ENCODE assay signal across 8 cellular contexts in the genomic region with DNA sequence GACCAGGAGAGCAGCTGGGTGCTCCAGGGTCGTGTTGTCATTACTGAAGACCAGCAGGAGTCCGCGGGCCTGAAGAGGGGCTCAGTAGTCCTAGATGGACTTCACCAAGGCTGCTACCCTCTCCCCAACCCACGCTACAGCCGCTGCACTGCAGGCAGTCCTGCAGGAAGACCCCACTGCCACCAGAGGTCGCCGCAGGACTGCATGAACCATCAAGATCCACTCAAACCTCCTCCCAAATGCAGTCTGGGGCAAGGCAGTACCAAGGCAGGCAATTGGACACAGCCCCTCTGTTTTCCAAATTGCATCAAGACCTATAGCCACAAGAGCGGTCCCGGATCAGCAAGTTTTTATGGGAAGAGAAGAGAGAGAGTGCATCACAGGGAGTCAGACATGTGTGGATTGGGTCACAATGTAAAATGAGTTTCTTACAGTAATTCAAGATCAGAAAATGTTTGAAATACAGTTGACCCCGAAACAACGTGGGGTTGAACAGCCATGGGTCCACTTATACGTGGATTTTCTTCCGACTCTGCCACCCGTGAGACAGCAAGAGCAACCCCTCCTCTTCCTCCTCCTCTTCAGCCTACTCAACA.
DNase-seq lines count a peak whose midpoint lies in the region; ATAC-seq and TF ChIP-seq lines count a peak whose summit lies in the region.

No MANE protein-coding gene starts in this region.

- no peak overlapping the region for H3K27ac ChIP-seq in caudate nucleus (ENCODE audit: low read depth, low read length)

- peak; percentile 100 for TF ChIP-seq CTCF in AG09309 (IDR thresholded peaks at IDR 0.05; ENCODE audit: control insufficient read depth, insufficient read depth, low read depth, low read length, missing control alignments)

- H3K4me3 ChIP-seq in AG09309 (ENCODE audit: control insufficient read depth, low read depth, low read length): no peak overlapping the region

- ATAC-seq in GM18519 (IDR thresholded peaks at IDR 0.05; ENCODE audit: low FRiP score, unreplicated experiment) (peak; percentile 72), HG03025 (IDR thresholded peaks at IDR 0.05; ENCODE audit: low FRiP score, unreplicated experiment) (peak; percentile 64)

- DNase-seq in AG09309 (ENCODE audit: low read depth) (peak; percentile 41), NCI-H2107 treated with DMSO at 0.1 percent for 48 hours (lab: John Stamatoyannopoulos, UW; ENCODE audit: unreplicated experiment) (peak; percentile 65), caudate nucleus (lab: John Stamatoyannopoulos, UW) (peak in 55 of 61 donors; percentile 9 to 82 (median 51)), kidney glomerular epithelial cell (lab: John Stamatoyannopoulos, UW) (peak; percentile 33)
- peak; percentile 24 to 72 (median 54) for DNase-seq in activated CD4-positive, CD25-positive, alpha-beta regulatory T cell (lab: John Stamatoyannopoulos, UW)
- peak; percentile 81 for DNase-seq in stimulated activated CD4-positive, alpha-beta T cell treated with anti-CD3 and anti-CD28 coated beads, Interleukin-4, amount 100 ng/mL, for 1 hour
